ENCODE assay signal across 8 cellular contexts in the genomic region with DNA sequence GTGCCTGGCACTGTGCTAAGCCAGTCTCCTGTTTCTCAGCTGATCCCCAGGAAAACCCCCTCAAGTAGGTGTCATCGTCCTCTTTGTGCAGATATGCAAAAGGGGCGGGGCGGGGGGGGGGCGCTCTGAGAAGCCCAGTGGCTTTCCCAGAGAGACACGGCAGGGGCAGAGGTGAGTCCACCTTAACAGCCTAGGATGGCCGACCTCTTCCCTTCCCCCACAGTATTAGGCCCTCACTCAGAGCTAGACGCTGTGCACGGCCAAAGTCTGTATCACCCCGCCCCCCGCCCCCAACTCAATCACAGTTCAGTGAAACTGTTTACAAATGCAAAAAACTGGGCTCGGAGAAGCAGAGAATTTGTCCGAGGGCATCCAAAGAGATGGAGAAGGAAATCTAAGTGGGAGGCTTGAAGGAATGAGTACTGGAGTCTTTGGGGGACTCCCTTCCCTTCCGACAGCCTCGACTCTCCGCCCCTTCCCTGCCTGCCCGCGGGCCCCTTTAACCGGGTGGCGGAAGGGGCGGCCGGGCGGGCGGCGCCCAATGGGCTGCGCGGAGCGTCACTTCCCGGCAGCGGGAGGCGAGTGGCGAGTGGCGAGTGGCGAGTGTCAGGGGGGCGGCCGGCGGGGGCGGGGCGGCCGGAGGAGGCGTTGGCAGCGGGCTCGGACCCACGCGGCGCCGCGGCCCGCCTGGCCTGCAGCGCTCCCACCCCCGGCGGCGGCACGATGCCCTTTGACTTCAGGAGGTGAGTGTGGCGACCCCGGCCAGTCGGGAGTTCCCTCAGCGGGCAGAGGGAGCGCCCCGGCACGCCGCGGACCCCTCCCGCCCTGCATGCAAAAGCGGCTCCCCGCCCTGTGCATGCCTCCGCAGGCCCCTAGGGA. TPM values are rescaled to one million over a fixed set of nuclear protein-coding genes. Genes with fewer than 3 reads are reported as not detected.
DNase-seq lines count a peak whose midpoint lies in the region; ATAC-seq and TF ChIP-seq lines count a peak whose summit lies in the region.

A gene with protein sequence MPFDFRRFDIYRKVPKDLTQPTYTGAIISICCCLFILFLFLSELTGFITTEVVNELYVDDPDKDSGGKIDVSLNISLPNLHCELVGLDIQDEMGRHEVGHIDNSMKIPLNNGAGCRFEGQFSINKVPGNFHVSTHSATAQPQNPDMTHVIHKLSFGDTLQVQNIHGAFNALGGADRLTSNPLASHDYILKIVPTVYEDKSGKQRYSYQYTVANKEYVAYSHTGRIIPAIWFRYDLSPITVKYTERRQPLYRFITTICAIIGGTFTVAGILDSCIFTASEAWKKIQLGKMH (plus strand): TSS at position 561 of the 879 bp plus-strand sequence. CDS start 163 bp downstream, at position 724.

- H3K4me3 ChIP-seq in DND-41 (ENCODE audit: low read depth in 1 of 2, low read length in 2 of 2) (peak within 1 kb of the TSS; percentile 78 to 91; a peak in 3 of 4 replicates), SK-N-MC (peak within 1 kb of the TSS; percentile 86), neutrophil (ENCODE audit: low read depth in 1 of 2, low read length in 1 of 2) (peak within 1 kb of the TSS; percentile 86 to 87), testis (peak within 1 kb of the TSS; percentile 80 to 84)

- H3K4me1 ChIP-seq in DND-41 (ENCODE audit: insufficient read depth, low read length): peaks cover 48% of the 10 kb centered on the region
- peaks cover 73 to 79% of the 10 kb centered on the region in 2 experiments for H3K4me1 ChIP-seq in neutrophil (ENCODE audit: control insufficient read depth in 1 of 2, insufficient read depth in 1 of 2, low read depth in 1 of 2, low read length in 1 of 2)
- peaks cover 46% of the 10 kb centered on the region for H3K4me1 ChIP-seq in testis

- no peaks in the 10 kb centered on the region for H3K36me3 Mint-ChIP-seq in IgD-negative memory B cell

- H3K4me3 Mint-ChIP-seq in IgD-negative memory B cell: peak within 1 kb of the TSS; percentile 77 to 97 (median 92)

- peak within 1 kb of the TSS; percentile 85 for H3K27ac ChIP-seq in DND-41 (ENCODE audit: low read length)
- 0 out of 2 replicates have a peak within 1 kb of the TSS, but pooled peaks have one; percentile 13 for H3K27ac ChIP-seq in SK-N-MC
- H3K27ac ChIP-seq in neutrophil: peak within 1 kb of the TSS; percentile 90
- peak within 1 kb of the TSS; percentile 81 to 84 for H3K27ac ChIP-seq in testis

- H3K9ac ChIP-seq in DND-41 (ENCODE audit: low read depth, low read length) (peak within 1 kb of the TSS; percentile 65), SK-N-MC (ENCODE audit: insufficient read length) (peak within 1 kb of the TSS; percentile 62)

- H2AFZ ChIP-seq in DND-41 (ENCODE audit: low read depth, low read length): peak within 1 kb of the TSS; percentile 75

- H3K9me3 ChIP-seq in DND-41 (ENCODE audit: insufficient read depth, low read length, severe bottlenecking) (no peaks in the 10 kb centered on the region), SK-N-MC (ENCODE audit: low read depth, low read length) (no peaks in the 10 kb centered on the region), neutrophil (no peaks in the 10 kb centered on the region), testis (no peaks in the 10 kb centered on the region)

- intact Hi-C loops in testis (cut with DNase I; ENCODE audit: low total_unique reads): no loop called here

- H3K27ac Mint-ChIP-seq in IgD-negative memory B cell: peak within 1 kb of the TSS; percentile 92 to 98 (median 96)

- H3K4me1 Mint-ChIP-seq in IgD-negative memory B cell: peaks cover 19 to 35% (median 29%) of the 10 kb centered on the region in 3 donors

- H4K20me1 ChIP-seq in DND-41 (ENCODE audit: insufficient read depth, low read length): 0 out of 2 replicates have a peak, but pooled peaks cover 6% of the 10 kb centered on the region

- H3K79me2 ChIP-seq in DND-41 (ENCODE audit: insufficient read depth, low read length): peaks cover 40% of the 10 kb centered on the region

- peaks cover 3% of the 10 kb centered on the region; the same call in 1 of the 2 replicates for H3K36me3 ChIP-seq in DND-41 (ENCODE audit: insufficient read depth, low read length)
- H3K36me3 ChIP-seq in SK-N-MC (ENCODE audit: insufficient read depth, low read length): no peaks in the 10 kb centered on the region
- no peaks in the 10 kb centered on the region for H3K36me3 ChIP-seq in neutrophil
- H3K36me3 ChIP-seq in testis (ENCODE audit: low read depth, missing control alignments): no peaks in the 10 kb centered on the region

- no peak for TF ChIP-seq CTCF in DND-41 (IDR thresholded peaks at IDR 0.05; ENCODE audit: borderline replicate concordance, extremely low read depth, low read length, poor library complexity, severe bottlenecking)
- TF ChIP-seq CTCF in neutrophil (IDR thresholded peaks at IDR 0.05): peak; percentile 35
- no peak for TF ChIP-seq CTCF in testis (IDR thresholded peaks at IDR 0.05)

- no peaks in the 10 kb centered on the region for H3K27me3 ChIP-seq in DND-41 (ENCODE audit: insufficient read depth, low read length, poor library complexity)
- H3K27me3 ChIP-seq in neutrophil: no peaks in the 10 kb centered on the region
- no peaks in the 10 kb centered on the region for H3K27me3 ChIP-seq in testis

- no peaks in the 10 kb centered on the region for H3K9me3 Mint-ChIP-seq in IgD-negative memory B cell

- peak within 1 kb of the TSS; percentile 91 for H3K4me2 ChIP-seq in DND-41 (ENCODE audit: insufficient read depth, low read length)

- DNase-seq in DND-41 (peak; percentile 77), SK-N-MC (ENCODE audit: low read depth, low spot score) (no peak), globus pallidus (ENCODE audit: low spot score) (peak; percentile 84), testis (peak; percentile 87)
- peak; percentile 60 for DNase-seq in activated naive CD4-positive, alpha-beta T cell treated with anti-CD3 and anti-CD28 coated beads, Interleukin-2, amount 50 U/mL, for 16 hours

- peak; percentile 78 for ATAC-seq in DND-41 (ENCODE audit: insufficient read depth, low read depth)
- ATAC-seq in GM21529 (IDR thresholded peaks at IDR 0.05; ENCODE audit: unreplicated experiment): peak; percentile 72

- peak; percentile 30 for TF ChIP-seq POLR2A in testis (IDR thresholded peaks at IDR 0.05)

- WGBS in testis, 2 donors: 0 to 3% methylated on average over 5 to 65 of the region's 66 CpGs

- no peaks in the 10 kb centered on the region for H3K27me3 Mint-ChIP-seq in IgD-negative memory B cell

RNA-seq across cellular contexts. Expression of the gene that starts here (rescaled TPM):
- 55.8 TPM for polyA plus RNA-seq in IgD-negative memory B cell
- total RNA-seq in testis: 10 to 100 TPM; 89.8 to 100.0 TPM
- polyA plus RNA-seq in testis (ENCODE audit: insufficient read depth, low read depth, low replicate concordance): 94.1 TPM

Comparison
In these comparisons a context has a peak if more than half of its experiments do, and no peak if none do; other contexts are left out.
1. H3K27ac ChIP-seq: peak in every context shown above with its lines; median percentile 90 in neutrophil; 85 in DND-41; 82 in testis; 13 in SK-N-MC.